In the genomic region with DNA sequence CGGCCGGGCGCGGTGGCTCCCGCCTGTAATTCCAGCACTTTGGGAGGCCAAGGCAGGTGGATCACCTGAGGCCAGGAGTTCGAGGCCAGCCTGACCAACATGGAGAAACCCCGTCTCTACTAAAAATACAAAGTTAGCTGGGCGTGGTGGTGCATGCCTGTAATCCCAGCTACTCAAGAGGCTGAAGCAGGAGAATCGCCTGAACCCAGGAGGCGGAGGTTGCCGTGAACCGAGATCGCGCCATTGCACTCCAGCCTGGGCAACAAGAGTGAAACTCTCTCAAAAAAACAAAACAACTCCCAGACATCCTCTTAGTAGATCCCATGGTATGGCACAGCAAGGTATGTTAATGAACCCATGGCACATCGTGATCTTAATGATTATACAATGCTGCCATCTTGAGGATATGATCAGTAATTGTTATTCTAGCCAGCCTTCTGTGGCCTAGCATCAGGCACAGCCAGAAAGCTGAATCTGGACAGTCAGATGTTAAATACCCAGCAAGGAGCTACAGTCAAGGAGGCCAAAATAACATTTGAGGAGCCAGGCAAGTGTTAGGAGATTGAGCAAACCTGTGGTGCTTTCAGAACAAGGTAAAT, we compare ENCODE assay signal across 8 cellular contexts. TPM values are rescaled to one million over a fixed set of nuclear protein-coding genes. Genes with fewer than 3 reads are reported as not detected.
DNase-seq lines count a peak whose midpoint lies in the region; ATAC-seq, FAIRE-seq and TF ChIP-seq lines count a peak whose summit lies in the region.
"Not testable (repeated sequence)": the region's sequence is repeated elsewhere in the genome, so short reads cannot be mapped to it uniquely, and the experiment has no call there.

No MANE protein-coding gene starts in this region.

- H3K27ac Mint-ChIP-seq in Calu3 (ENCODE audit: unreplicated experiment) = peak overlapping the region; percentile 40

- H3K36me3 ChIP-seq in SU-DHL-6 (ENCODE audit: low read length); small intestine (ENCODE audit: control insufficient read depth in 2 of 2, insufficient read depth in 2 of 2, low read length in 2 of 2): not testable (repeated sequence)

- WGBS in small intestine, 3 donors = 46 to 52% (median 48%) methylated on average over 15 of the region's 15 CpGs

- not testable (repeated sequence) for H3F3A ChIP-seq in SU-DHL-6 (ENCODE audit: insufficient read depth)

- DNase-seq in Calu3 (peak; percentile 42), NCI-H2029 (lab: John Stamatoyannopoulos, UW) (peak; percentile 70), cerebellum (ENCODE audit: low spot score) (peak; percentile 88), islet precursor cell (peak; percentile 65), small intestine (peak; percentile 80)

- H3K27me3 ChIP-seq in SU-DHL-6 (ENCODE audit: low read length); small intestine (ENCODE audit: control insufficient read depth in 2 of 2, insufficient read depth in 2 of 2, low read length in 2 of 2): not testable (repeated sequence)

- BruUV-seq in Calu3 (replicated peaks; lab: Mats Ljungman, UMichigan) = not testable (repeated sequence)

- H3K9me3 ChIP-seq in SU-DHL-6 (ENCODE audit: insufficient read depth, low read length); small intestine (ENCODE audit: control insufficient read depth, low read depth): not testable (repeated sequence)

- not testable (repeated sequence) for FAIRE-seq in small intestine (lab: Jason Lieb, UNC)

- H3K36me3 Mint-ChIP-seq in Calu3 (ENCODE audit: insufficient read depth, unreplicated experiment) = peaks cover 14% of the 10 kb centered on the region

- not testable (repeated sequence) for H3K9me3 Mint-ChIP-seq in Calu3 (ENCODE audit: low read depth, unreplicated experiment)

- H3K4me3 ChIP-seq in SU-DHL-6 (ENCODE audit: insufficient read depth, low read length, poor library complexity, severe bottlenecking); small intestine (ENCODE audit: low read depth in 1 of 2, low read length in 2 of 2): not testable (repeated sequence)

- not testable (repeated sequence) for H3K4me2 ChIP-seq in SU-DHL-6 (ENCODE audit: low read depth, low read length, poor library complexity, severe bottlenecking)

- not testable (repeated sequence) for H3K9me2 ChIP-seq in SU-DHL-6 (replicated peaks; ENCODE audit: insufficient read depth, low read length)

- not testable (repeated sequence) for H3K27ac ChIP-seq in SU-DHL-6 (ENCODE audit: low read depth, low read length); small intestine (ENCODE audit: low read depth in 1 of 2, low read length in 1 of 2)

- H3K4me1 Mint-ChIP-seq in Calu3 (ENCODE audit: low read depth, unreplicated experiment) = peaks cover 36% of the 10 kb centered on the region

- peak; percentile 97 for ATAC-seq in GM19395 (IDR thresholded peaks at IDR 0.05; ENCODE audit: unreplicated experiment)
- peak; percentile 59 for ATAC-seq in HG03108 (IDR thresholded peaks at IDR 0.05; ENCODE audit: unreplicated experiment)

- intact Hi-C loops in Calu3 (cut with micrococcal nuclease; ENCODE audit: unreplicated experiment) = loop anchor here (1.0 to 10.0 kb wide), 6 partner anchors 53 to 300 kb away; no protein-coding TSS in a partner anchor

- TF ChIP-seq CTCF in Calu3 (IDR thresholded peaks at IDR 0.05; ENCODE audit: unreplicated experiment) (peak; percentile 66), SU-DHL-6 (IDR thresholded peaks at IDR 0.05; ENCODE audit: insufficient read depth, low read length, poor library complexity, severe bottlenecking) (peak; percentile 39)

- H3K9ac ChIP-seq in SU-DHL-6 (ENCODE audit: low read length) = not testable (repeated sequence)

- H2AFZ ChIP-seq in SU-DHL-6 (ENCODE audit: low read depth, low read length, severe bottlenecking) = not testable (repeated sequence)

- CTCF ChIA-PET in Calu3 (lab: Charles Lee) = interaction anchor here (0.7 to 1.4 kb wide), 6 partner anchors 17 to 214 kb away, joined by 3 to 8 read pairs (median 5); a partner anchor contains a TSS

- H3K4me1 ChIP-seq in small intestine (ENCODE audit: control insufficient read depth in 2 of 2, insufficient read depth in 1 of 2, low read depth in 1 of 2, low read length in 1 of 2) = not testable (repeated sequence)

- H3K4me3 Mint-ChIP-seq in Calu3 (ENCODE audit: low read depth, unreplicated experiment) = not testable (repeated sequence)

- H4K20me1 ChIP-seq in SU-DHL-6 (ENCODE audit: low read depth, low read length) = not testable (repeated sequence)

- not testable (repeated sequence) for H3K27me3 Mint-ChIP-seq in Calu3 (ENCODE audit: unreplicated experiment)

- H3K79me2 ChIP-seq in SU-DHL-6 (ENCODE audit: insufficient read depth, low read length) = not testable (repeated sequence)

RNA-seq across cellular contexts. Expression of a gene that starts 13.4 kb away (rescaled TPM):
- total RNA-seq in Calu3 (2022) (350 and 377 TPM in 2 replicates), cerebellum (223 TPM)
- polyA plus RNA-seq in small intestine = 100 to 1,000 TPM in 1 of 3 donors, 10 to 100 TPM in 2; 58.6 to 105 (median 64.2) TPM

RNA-seq across cellular contexts. Expression of a gene that starts 16.7 kb away (rescaled TPM):
- 13.0 and 16.1 TPM in 2 replicates for total RNA-seq in Calu3 (2022)
- 4.6 TPM for total RNA-seq in cerebellum
- polyA plus RNA-seq in small intestine = 1 to 10 TPM; 3.8 to 8.7 (median 4.2) TPM
